In the genomic region with DNA sequence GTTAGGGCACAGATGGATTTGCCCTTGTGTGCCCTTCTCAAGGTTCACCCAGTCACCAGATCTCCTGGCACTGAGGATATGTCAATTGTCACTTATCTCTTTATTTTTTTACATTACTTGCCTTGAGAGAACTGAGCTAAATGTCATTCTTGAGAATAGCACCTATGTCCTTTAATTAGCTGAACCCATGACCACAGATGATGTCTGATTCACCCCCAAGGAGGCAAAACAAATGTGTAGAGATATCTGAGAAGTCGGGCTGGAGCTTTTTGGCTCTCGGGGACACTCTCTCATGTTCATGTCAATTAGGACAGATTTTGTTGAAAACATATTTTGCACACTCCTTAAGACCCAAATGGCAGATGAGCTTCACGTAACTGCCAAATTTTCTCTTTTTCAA, we compare ENCODE assay signal across 16 cellular contexts.
A peak's percentile ranks its signal among the peaks of the same experiment; 100 is the strongest.
DNase-seq lines count a peak whose midpoint lies in the region; ATAC-seq, FAIRE-seq and TF ChIP-seq lines count a peak whose summit lies in the region.
"Had no signal": no experiment of that assay in that cellular context is flagged by ENCODE, and none has a peak within 500 bp of the region (broad histone marks: within the 10 kb centered on the region; RNA-seq: fewer than 3 reads in every experiment).

No MANE protein-coding gene starts in this region.

- peak overlapping the region; percentile 38 for H3K4me2 ChIP-seq in GM12878 (ENCODE audit: control insufficient read depth, insufficient read depth)
- H3K4me2 ChIP-seq: BLaER1 treated with 17β-estradiol and CSF1 and Interleukin-3, amounts not matched to agents 10 nM and 100 nM had no signal

- no peaks in the 10 kb centered on the region for H3K27me3 Mint-ChIP-seq in endothelial cell (ENCODE audit: unreplicated experiment)
- H3K27me3 Mint-ChIP-seq: B cell had no signal

- peaks cover 0 to 5% of the 10 kb centered on the region in 2 donors for H3K4me1 ChIP-seq in right atrium auricular region
- H3K4me1 ChIP-seq in GM12878 (ENCODE audit: control insufficient read depth, insufficient read depth, low read length), result peaks cover 3% of the 10 kb centered on the region; the same call in 1 of the 2 replicates
- H3K4me1 ChIP-seq in tibial nerve, result peaks cover 0 to 6% (median 0%) of the 10 kb centered on the region in 4 donors
- H3K4me1 ChIP-seq: BLaER1 treated with 17β-estradiol and CSF1 and Interleukin-3, amounts not matched to agents 10 nM and 100 nM had no signal

- TF ChIP-seq POLR2A in GM12878 (IDR thresholded peaks at IDR 0.05; ENCODE audit: low read depth, low read length) (no peak), tibial nerve (IDR thresholded peaks at IDR 0.05) (no peak)

- no peaks in the 10 kb centered on the region; the same call in 1 of the 2 replicates for H3K79me2 ChIP-seq in GM12878 (ENCODE audit: control insufficient read depth, insufficient read depth, low read length)

- intact Hi-C loops in left ventricle myocardium superior (cut with micrococcal nuclease), result no loop called here
- intact Hi-C loops in GM12878 (cut with micrococcal nuclease; ENCODE audit: unreplicated experiment), result no loop called here

- H3K27ac ChIP-seq in right atrium auricular region, result no peak overlapping the region
- H3K27ac ChIP-seq in GM12878 (ENCODE audit: control insufficient read depth, insufficient read depth), result peak overlapping the region; percentile 58
- peak overlapping the region in 3 of 4 donors; percentile 4 to 66 (median 65) for H3K27ac ChIP-seq in tibial nerve
- no peak overlapping the region for H3K27ac ChIP-seq in RWPE1
- H3K27ac ChIP-seq: BLaER1 treated with 17β-estradiol and CSF1 and Interleukin-3, amounts not matched to agents 10 nM and 100 nM had no signal

- in situ Hi-C loops in GM12878 (cut with MboI), result no loop called here

- CTCF ChIA-PET in GM12878 (lab: Yijun Ruan, JAX), result interaction anchor here (0.7 to 5.5 kb wide), 10 partner anchors 10 to 150 kb away, joined by 3 to 50 read pairs (median 4); no protein-coding TSS in a partner anchor
- CTCF ChIA-PET in RWPE1 (lab: Yijun Ruan, JAX), result no interaction called here

- TF ChIP-seq RAD21 in GM12878 (IDR thresholded peaks at IDR 0.05; ENCODE audit: insufficient read depth, low read depth, low read length), result no peak

- 2% methylated on average over 3 of the region's 3 CpGs for WGBS in GM12878 (ENCODE audit: insufficient coverage, insufficient replicate concordance, low lambda C conversion rate, missing lambda C conversion rate)
- WGBS in tibial nerve, 2 donors, result 51 to 53% methylated on average over 3 of the region's 3 CpGs

- SMC1A ChIA-PET in GM12878 (lab: Charles Lee; ENCODE audit: uncharacterized antibody, unreplicated experiment), result interaction anchor here (0.9 to 20.4 kb wide), 13 partner anchors 8 to 149 kb away, joined by 3 to 559 read pairs (median 8); no protein-coding TSS in a partner anchor

- TF ChIP-seq CTCF in right atrium auricular region (IDR thresholded peaks at IDR 0.05) (no peak), GM12878 (IDR thresholded peaks at IDR 0.05 in 2 of 3, conservative IDR thresholded peaks at IDR 0.05 in 1 of 3; ENCODE audit: control insufficient read depth in 2 of 3, extremely low read depth in 1 of 3, insufficient read depth in 1 of 3, low read depth in 3 of 3, low read length in 3 of 3) (no peak), tibial nerve (IDR thresholded peaks at IDR 0.05) (no peak), RWPE1 (conservative IDR thresholded peaks at IDR 0.05; ENCODE audit: low read depth) (no peak), endothelial cell (IDR thresholded peaks at IDR 0.05; ENCODE audit: unreplicated experiment) (no peak)

- H3K9me3 ChIP-seq in right atrium auricular region (no peaks in the 10 kb centered on the region), GM12878 (replicated peaks; ENCODE audit: control insufficient read depth, insufficient read depth, low read length) (no peaks in the 10 kb centered on the region; the same call in 2 of the 3 replicates), tibial nerve (no peaks in the 10 kb centered on the region)
- H3K9me3 ChIP-seq: BLaER1 treated with 17β-estradiol and CSF1 and Interleukin-3, amounts not matched to agents 10 nM and 100 nM had no signal

- peak overlapping the region; percentile 29; the same call in 1 of the 2 replicates for H2AFZ ChIP-seq in GM12878 (ENCODE audit: control insufficient read depth, low read depth, low read length)

- H3K9me3 Mint-ChIP-seq in endothelial cell (ENCODE audit: unreplicated experiment), result no peaks in the 10 kb centered on the region
- H3K9me3 Mint-ChIP-seq: CD8-positive, alpha-beta T cell had no signal

- no peak overlapping the region for H3K4me3 ChIP-seq in right atrium auricular region
- H3K4me3 ChIP-seq in GM12878, result no peak overlapping the region
- peak overlapping the region in 1 of 4 donors; percentile 6 for H3K4me3 ChIP-seq in tibial nerve
- H3K4me3 ChIP-seq: BLaER1 treated with 17β-estradiol and CSF1 and Interleukin-3, amounts not matched to agents 10 nM and 100 nM had no signal

- no peak overlapping the region for H3K27ac Mint-ChIP-seq in endothelial cell (ENCODE audit: unreplicated experiment)
- H3K27ac Mint-ChIP-seq: B cell; CD8-positive, alpha-beta T cell; H9 had no signal

- no peaks in the 10 kb centered on the region for H3K36me3 ChIP-seq in right atrium auricular region
- no peaks in the 10 kb centered on the region for H3K36me3 ChIP-seq in GM12878 (ENCODE audit: control insufficient read depth in 2 of 2, insufficient read depth in 2 of 2, low read length in 1 of 2)
- no peaks in the 10 kb centered on the region for H3K36me3 ChIP-seq in tibial nerve
- H3K36me3 ChIP-seq: BLaER1 treated with 17β-estradiol and CSF1 and Interleukin-3, amounts not matched to agents 10 nM and 100 nM had no signal

- H3K4me1 Mint-ChIP-seq in endothelial cell (ENCODE audit: unreplicated experiment), result no peaks in the 10 kb centered on the region
- H3K4me1 Mint-ChIP-seq: B cell, H9 had no signal

- peak; percentile 42 for ATAC-seq in left ventricle myocardium superior
- peak; percentile 64 for ATAC-seq in GM12878
- ATAC-seq in HG02763 (IDR thresholded peaks at IDR 0.05; ENCODE audit: unreplicated experiment), result no peak
- ATAC-seq: CD8-positive, alpha-beta T cell had no signal

- peak in 1 of 2 experiments; percentile 31; a peak in 1 of 4 replicates for TF ChIP-seq EP300 in GM12878 (IDR thresholded peaks at IDR 0.05; ENCODE audit: borderline replicate concordance in 1 of 2, control insufficient read depth in 1 of 2, low read depth in 2 of 2, low read length in 2 of 2)
- TF ChIP-seq EP300 in tibial nerve (IDR thresholded peaks at IDR 0.05), result no peak

- RAD21 ChIA-PET in GM12878 (lab: Charles Lee; ENCODE audit: unreplicated experiment), result interaction anchor here (1.1 to 21.3 kb wide), 9 partner anchors 8 to 149 kb away, joined by 3 to 556 read pairs (median 7); no protein-coding TSS in a partner anchor

- H3K36me3 Mint-ChIP-seq in endothelial cell (ENCODE audit: low read depth, unreplicated experiment), result no peaks in the 10 kb centered on the region
- H3K36me3 Mint-ChIP-seq: CD8-positive, alpha-beta T cell had no signal

- no peak overlapping the region for H3K9ac ChIP-seq in GM12878 (ENCODE audit: control insufficient read depth, insufficient read depth, low read length)
- H3K9ac ChIP-seq: BLaER1 treated with 17β-estradiol and CSF1 and Interleukin-3, amounts not matched to agents 10 nM and 100 nM had no signal

- H3K27me3 ChIP-seq in right atrium auricular region, result no peaks in the 10 kb centered on the region
- no peaks in the 10 kb centered on the region for H3K27me3 ChIP-seq in GM12878 (replicated peaks in 1 of 2; ENCODE audit: control insufficient read depth in 2 of 2, insufficient read depth in 2 of 2, low read length in 1 of 2)
- no peaks in the 10 kb centered on the region for H3K27me3 ChIP-seq in tibial nerve
- H3K27me3 ChIP-seq: BLaER1 treated with 17β-estradiol and CSF1 and Interleukin-3, amounts not matched to agents 10 nM and 100 nM had no signal

- FAIRE-seq in GM12878 (lab: Jason Lieb, UNC), result no peak
- FAIRE-seq: H1 had no signal

- no peaks in the 10 kb centered on the region for H4K20me1 ChIP-seq in GM12878 (ENCODE audit: control insufficient read depth, insufficient read depth)
- H4K20me1 ChIP-seq: BLaER1 treated with 17β-estradiol and CSF1 and Interleukin-3, amounts not matched to agents 10 nM and 100 nM had no signal

- no peak for DNase-seq in left ventricle myocardium superior
- no peak for DNase-seq in right atrium auricular region (ENCODE audit: low spot score)
- no peak for DNase-seq in GM12878 (ENCODE audit: low read depth, low spot score)
- peak; percentile 59 for DNase-seq in myocyte (ENCODE audit: low read depth)
- DNase-seq in tibial nerve (ENCODE audit: low spot score in 2 of 2), result no peak
- no peak for DNase-seq in RWPE1 (ENCODE audit: low spot score)
- DNase-seq in endothelial cell (ENCODE audit: low spot score), result no peak
- DNase-seq: Calu3; CD8-positive, alpha-beta T cell; DMS79 treated with DMSO at 0.1 percent for 48 hours; GF-D8; H9 had no signal

- H3K4me3 Mint-ChIP-seq in endothelial cell (ENCODE audit: unreplicated experiment), result no peak overlapping the region
- H3K4me3 Mint-ChIP-seq: B cell; CD8-positive, alpha-beta T cell; H9 had no signal

- POLR2A ChIA-PET in GM12878 (lab: Charles Lee) (interaction anchor here (1.0 to 19.4 kb wide), 10 partner anchors 7 to 148 kb away, joined by 3 to 319 read pairs (median 7); no protein-coding TSS in a partner anchor), RWPE1 (lab: Yijun Ruan, JAX; ENCODE audit: low non-redundant PET) (no interaction called here)

- no TSS peak for BruUV-seq in GM12878 (replicated peaks; lab: Mats Ljungman, UMichigan)

TF ChIP-seq in GM12878, 131 proteins besides CTCF, POLR2A, EP300 and RAD21 (continues in another document):
- TF ChIP-seq CBX3 (IDR thresholded peaks at IDR 0.05; ENCODE audit: borderline replicate concordance, low read depth) (no peak), SMAD5 (IDR thresholded peaks at IDR 0.05; ENCODE audit: low read depth) (no peak), ZNF384 (IDR thresholded peaks at IDR 0.05; ENCODE audit: borderline replicate concordance, low read depth, low read length) (no peak; the same call in 1 of the 2 replicates), TCF12 (IDR thresholded peaks at IDR 0.05; ENCODE audit: low read depth, low read length) (no peak), HDAC6 (IDR thresholded peaks at IDR 0.05; ENCODE audit: unreplicated experiment) (no peak), BMI1 (IDR thresholded peaks at IDR 0.05; ENCODE audit: borderline replicate concordance) (no peak), ATF7 (IDR thresholded peaks at IDR 0.05; ENCODE audit: low read depth) (peak; percentile 50; the same call in 1 of the 2 replicates), ETV6 (conservative IDR thresholded peaks at IDR 0.05 in 1 of 2, IDR thresholded peaks at IDR 0.05 in 1 of 2; ENCODE audit: borderline replicate concordance in 1 of 2, low read depth in 1 of 2) (no peak), FOS (IDR thresholded peaks at IDR 0.05; ENCODE audit: borderline replicate concordance, extremely low read depth, insufficient read length) (no peak), PAX5 (IDR thresholded peaks at IDR 0.05; ENCODE audit: borderline replicate concordance, low read depth, low read length) (no peak), POU2F2 (IDR thresholded peaks at IDR 0.05; ENCODE audit: borderline replicate concordance, low read depth, low read length) (no peak), EZH2 (IDR thresholded peaks at IDR 0.05; ENCODE audit: borderline replicate concordance, control insufficient read depth, low read depth, low read length) (no peak)

Comparison
In these comparisons a context has a peak if more than half of its experiments do, and no peak if none do; other contexts are left out.
1. H3K27ac ChIP-seq: peak in GM12878 (single experiment) and tibial nerve (3 of 4); none in right atrium auricular region (0 of 2) and RWPE1 (single experiment).